In genomic region chr2:101002562-101003277, GRCh38 we compare ENCODE assay signal across 8 cellular contexts. TPM values are rescaled to one million over a fixed set of nuclear protein-coding genes. Genes with fewer than 3 reads are reported as not detected.
DNase-seq lines count a peak whose midpoint lies in the region; ATAC-seq and TF ChIP-seq lines count a peak whose summit lies in the region.

No MANE protein-coding gene starts in this region.

- H3K36me3 Mint-ChIP-seq in CD14-positive monocyte = peaks cover 39 to 40% of the 10 kb centered on the region in 2 donors
- H3K36me3 Mint-ChIP-seq in activated naive CD8-positive, alpha-beta T cell treated with anti-CD3 and anti-CD28 coated beads, Interleukin-2, amount 50 U/mL, for 24 hours (ENCODE audit: low read depth) = peaks cover 55% of the 10 kb centered on the region
- peaks cover 49% of the 10 kb centered on the region for H3K36me3 Mint-ChIP-seq in stimulated activated memory B cell treated with anti-CD40 and anti-IgM and Interleukin-4, amounts not matched to agents 10 μg/mL and 1 μg/mL and 100 μg/mL, for 72 hours

- H3K9me3 Mint-ChIP-seq in CD14-positive monocyte = peaks cover 0 to 2% (median 0%) of the 10 kb centered on the region in 7 donors
- no peaks in the 10 kb centered on the region for H3K9me3 Mint-ChIP-seq in activated naive CD8-positive, alpha-beta T cell treated with anti-CD3 and anti-CD28 coated beads, Interleukin-2, amount 50 U/mL, for 24 hours
- no peaks in the 10 kb centered on the region for H3K9me3 Mint-ChIP-seq in stimulated activated memory B cell treated with anti-CD40 and anti-IgM and Interleukin-4, amounts not matched to agents 10 μg/mL and 1 μg/mL and 100 μg/mL, for 72 hours

- peaks cover 4 to 6% (median 5%) of the 10 kb centered on the region in 3 donors for H3K27me3 Mint-ChIP-seq in CD14-positive monocyte (ENCODE audit: low read depth in 3 of 3)
- no peaks in the 10 kb centered on the region for H3K27me3 Mint-ChIP-seq in activated naive CD8-positive, alpha-beta T cell treated with anti-CD3 and anti-CD28 coated beads, Interleukin-2, amount 50 U/mL, for 24 hours
- H3K27me3 Mint-ChIP-seq in stimulated activated memory B cell treated with anti-CD40 and anti-IgM and Interleukin-4, amounts not matched to agents 10 μg/mL and 1 μg/mL and 100 μg/mL, for 72 hours = no peaks in the 10 kb centered on the region

- ATAC-seq in HG03064 (IDR thresholded peaks at IDR 0.05; ENCODE audit: low read depth, unreplicated experiment) (peak; percentile 3), GM18517 (IDR thresholded peaks at IDR 0.05; ENCODE audit: unreplicated experiment) (no peak)
- ATAC-seq in activated naive CD8-positive, alpha-beta T cell treated with anti-CD3 and anti-CD28 coated beads, Interleukin-2, amount 50 U/mL, for 24 hours = peak; percentile 3
- ATAC-seq in stimulated activated memory B cell treated with anti-CD40 and anti-IgM and Interleukin-4, amounts not matched to agents 10 μg/mL and 1 μg/mL and 100 μg/mL, for 72 hours = no peak

- peaks cover 34% of the 10 kb centered on the region for H3K4me1 Mint-ChIP-seq in CD14-positive monocyte
- H3K4me1 Mint-ChIP-seq in activated naive CD8-positive, alpha-beta T cell treated with anti-CD3 and anti-CD28 coated beads, Interleukin-2, amount 50 U/mL, for 24 hours = peaks cover 51% of the 10 kb centered on the region
- peaks cover 53% of the 10 kb centered on the region for H3K4me1 Mint-ChIP-seq in stimulated activated memory B cell treated with anti-CD40 and anti-IgM and Interleukin-4, amounts not matched to agents 10 μg/mL and 1 μg/mL and 100 μg/mL, for 72 hours

- no peak for DNase-seq in CD14-positive monocyte (ENCODE audit: low spot score)
- no peak for DNase-seq in activated naive CD8-positive, alpha-beta T cell treated with anti-CD3 and anti-CD28 coated beads, Interleukin-2, amount 50 U/mL, for 24 hours
- peak; percentile 46 for DNase-seq in islet precursor cell
- DNase-seq in NCI-H774 (lab: John Stamatoyannopoulos, UW) = no peak
- no peak for DNase-seq in NK-92 (lab: John Stamatoyannopoulos, UW; ENCODE audit: unreplicated experiment)

- H3K4me3 Mint-ChIP-seq in CD14-positive monocyte = peak overlapping the region; percentile 89 to 99
- peak overlapping the region; percentile 96 for H3K4me3 Mint-ChIP-seq in activated naive CD8-positive, alpha-beta T cell treated with anti-CD3 and anti-CD28 coated beads, Interleukin-2, amount 50 U/mL, for 24 hours
- H3K4me3 Mint-ChIP-seq in stimulated activated memory B cell treated with anti-CD40 and anti-IgM and Interleukin-4, amounts not matched to agents 10 μg/mL and 1 μg/mL and 100 μg/mL, for 72 hours = peak overlapping the region; percentile 88

- peak overlapping the region; percentile 91 to 97 (median 93) for H3K27ac Mint-ChIP-seq in CD14-positive monocyte
- H3K27ac Mint-ChIP-seq in activated naive CD8-positive, alpha-beta T cell treated with anti-CD3 and anti-CD28 coated beads, Interleukin-2, amount 50 U/mL, for 24 hours = peak overlapping the region; percentile 99
- H3K27ac Mint-ChIP-seq in stimulated activated memory B cell treated with anti-CD40 and anti-IgM and Interleukin-4, amounts not matched to agents 10 μg/mL and 1 μg/mL and 100 μg/mL, for 72 hours = peak overlapping the region; percentile 93

- no peak for TF ChIP-seq CTCF in CD14-positive monocyte (IDR thresholded peaks at IDR 0.05)

- intact Hi-C loops in CD14-positive monocyte (cut with micrococcal nuclease) = loop anchor here in 1 of 2 donors (2.0 kb wide), 1 partner anchor 250 kb away; the partner anchor contains the start of gene CNOT11

RNA-seq across cellular contexts. Expression of gene RPL31, which starts 0.6 kb away (rescaled TPM):
- 1,000 to 10,000 TPM; 1,998 to 2,299 TPM for polyA plus RNA-seq in CD14-positive monocyte

Comparison
In these comparisons a context has a peak if more than half of its experiments do, and no peak if none do; other contexts are left out.
1. ATAC-seq: peak in HG03064 (single experiment) and activated naive CD8-positive, alpha-beta T cell treated with anti-CD3 and anti-CD28 coated beads, Interleukin-2, amount 50 U/mL, for 24 hours (single experiment); none in stimulated activated memory B cell treated with anti-CD40 and anti-IgM and Interleukin-4, amounts not matched to agents 10 μg/mL and 1 μg/mL and 100 μg/mL, for 72 hours (single experiment) and GM18517 (single experiment).
2. Peak in every context shown above with its lines, with median percentiles within 50 percentile points of each other: H3K27ac Mint-ChIP-seq and H3K4me3 Mint-ChIP-seq.